ENCODE assay signal across 8 cellular contexts in the genomic region with DNA sequence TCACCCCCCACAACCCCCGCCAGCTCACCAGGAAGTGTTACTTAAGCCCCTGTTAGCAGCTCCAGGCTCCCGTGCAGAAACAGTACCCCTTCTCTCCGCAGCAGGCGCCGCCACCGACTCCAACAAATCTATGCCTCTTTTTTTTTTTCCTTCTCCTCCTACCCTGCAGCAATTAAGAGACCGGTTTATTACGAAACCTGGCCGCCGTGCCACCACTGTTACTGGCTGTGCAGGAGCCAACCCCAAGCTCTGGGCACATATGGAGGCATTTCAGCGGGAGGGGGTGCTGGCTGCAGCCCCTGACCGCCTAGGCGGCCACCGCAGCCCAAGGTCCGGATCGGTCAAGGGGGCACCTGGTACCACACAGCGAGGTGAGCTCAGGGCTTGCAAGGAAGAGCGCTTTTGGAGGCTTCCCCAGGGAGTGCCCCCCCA. TPM values are rescaled to one million over a fixed set of nuclear protein-coding genes. Genes with fewer than 3 reads are reported as not detected.
DNase-seq lines count a peak whose midpoint lies in the region; ATAC-seq and TF ChIP-seq lines count a peak whose summit lies in the region.

No MANE protein-coding gene starts in this region.

- H3K36me3 ChIP-seq in Caco-2 (ENCODE audit: control insufficient read depth, insufficient read depth, low read length): no peaks in the 10 kb centered on the region; the same call in 1 of the 2 replicates
- H3K36me3 ChIP-seq in stomach: peaks cover 0 to 15% (median 9%) of the 10 kb centered on the region in 4 donors

- CTCF ChIA-PET in Caco-2 (lab: Charles Lee) (no interaction called here), WTC11 (lab: Charles Lee) (interaction anchor here (0.7 to 6.0 kb wide), 21 partner anchors 9 to 216 kb away, joined by 3 to 114 read pairs (median 6); partner anchors contain the start of gene LMNB2)

- H3K27ac Mint-ChIP-seq in Caco-2 (ENCODE audit: unreplicated experiment) (peak overlapping the region; percentile 91), WTC11 (peak overlapping the region; percentile 51), memory B cell (peak overlapping the region; percentile 93)

- no peaks in the 10 kb centered on the region for H3K27me3 ChIP-seq in Caco-2 (replicated peaks; ENCODE audit: control insufficient read depth, insufficient read depth, low read length)
- H3K27me3 ChIP-seq in stomach: no peaks in the 10 kb centered on the region

- H3K4me1 Mint-ChIP-seq in Caco-2 (ENCODE audit: low read depth, unreplicated experiment) (no peaks in the 10 kb centered on the region), WTC11 (peaks cover 24% of the 10 kb centered on the region), memory B cell (peaks cover 32% of the 10 kb centered on the region)

- POLR2A ChIA-PET in Caco-2 (lab: Charles Lee): interaction anchor here (0.7 to 3.7 kb wide), 3 partner anchors 17 to 117 kb away, joined by 4 to 139 read pairs (median 9); no protein-coding TSS in a partner anchor
- POLR2A ChIA-PET in WTC11 (lab: Charles Lee): interaction anchor here (0.6 to 5.0 kb wide), 10 partner anchors 10 to 892 kb away, joined by 3 to 83 read pairs (median 17); no protein-coding TSS in a partner anchor

- no TSS peak for BruUV-seq in Caco-2 (replicated peaks; lab: Mats Ljungman, UMichigan)

- H3K27ac ChIP-seq in stomach: peak overlapping the region; percentile 89 to 95 (median 92)

- H3K4me3 ChIP-seq in Caco-2 (ENCODE audit: low read depth, low read length) (no peak overlapping the region), LNCaP clone FGC (ENCODE audit: low read depth, low read length) (peak overlapping the region; percentile 90), stomach (peak overlapping the region; percentile 75 to 99 (median 92))

- 1 to 7% (median 1%) methylated on average over 18 of the region's 18 CpGs for WGBS in stomach, 5 donors

- TF ChIP-seq CTCF in Caco-2 (IDR thresholded peaks at IDR 0.05; ENCODE audit: insufficient read depth in 1 of 2, low read depth in 1 of 2, low read length in 1 of 2, severe bottlenecking in 1 of 2, unreplicated experiment in 1 of 2): no peak
- peak; percentile 9; the same call in 1 of the 2 replicates for TF ChIP-seq CTCF in LNCaP clone FGC (IDR thresholded peaks at IDR 0.05; ENCODE audit: control insufficient read depth, extremely low read depth, insufficient read depth)
- no peak for TF ChIP-seq CTCF in WTC11 (IDR thresholded peaks at IDR 0.05)
- TF ChIP-seq CTCF in stomach (IDR thresholded peaks at IDR 0.05): peak in 5 of 7 experiments; percentile 25 to 53 (median 40)

- no peak for TF ChIP-seq EP300 in stomach (IDR thresholded peaks at IDR 0.05)

- intact Hi-C loops in Caco-2 (cut with micrococcal nuclease; ENCODE audit: unreplicated experiment) (loop anchor here (5.0 kb wide), 2 partner anchors 49 to 119 kb away; no protein-coding TSS in a partner anchor), stomach (cut with DNase I; ENCODE audit: low total_unique reads) (loop anchor here (10.0 kb wide), 2 partner anchors 66 to 106 kb away; no protein-coding TSS in a partner anchor)

- DNase-seq in Caco-2 (no peak), LNCaP clone FGC (ENCODE audit: low read depth) (peak; percentile 74), WTC11 (ENCODE audit: low spot score) (no peak), memory B cell (ENCODE audit: low spot score in 2 of 2) (peak in 1 of 2 donors; percentile 57), stomach (peak; percentile 82)
- peak; percentile 50 for DNase-seq in effector CD4-positive, alpha-beta T cell

- H3K36me3 Mint-ChIP-seq in Caco-2 (ENCODE audit: insufficient read depth, unreplicated experiment) (peaks cover 49% of the 10 kb centered on the region), WTC11 (no peaks in the 10 kb centered on the region), memory B cell (peaks cover 2% of the 10 kb centered on the region)

- peak overlapping the region; percentile 88 for H3K4me3 Mint-ChIP-seq in Caco-2 (ENCODE audit: unreplicated experiment)
- peak overlapping the region; percentile 93 for H3K4me3 Mint-ChIP-seq in WTC11
- peak overlapping the region; percentile 96 for H3K4me3 Mint-ChIP-seq in memory B cell

- peak in 1 of 4 donors; percentile 45 for TF ChIP-seq POLR2A in stomach (IDR thresholded peaks at IDR 0.05)

- ATAC-seq in WTC11 (peak; percentile 2; the same call in 1 of the 2 replicates), memory B cell (ENCODE audit: low read depth) (no peak), GM18517 (IDR thresholded peaks at IDR 0.05; ENCODE audit: unreplicated experiment) (no peak), HG02798 (IDR thresholded peaks at IDR 0.05; ENCODE audit: poor library complexity, unreplicated experiment) (no peak)

- H3K9me3 ChIP-seq in Caco-2 (no peaks in the 10 kb centered on the region), stomach (peaks cover 3 to 16% (median 9%) of the 10 kb centered on the region in 4 donors)

- H3K9me3 Mint-ChIP-seq in Caco-2 (ENCODE audit: unreplicated experiment) (peaks cover 1% of the 10 kb centered on the region), WTC11 (peaks cover 9% of the 10 kb centered on the region), memory B cell (peaks cover 6% of the 10 kb centered on the region)

- H3K27me3 Mint-ChIP-seq in Caco-2 (ENCODE audit: insufficient read depth, unreplicated experiment) (no peaks in the 10 kb centered on the region), WTC11 (ENCODE audit: low read depth) (peaks cover 54% of the 10 kb centered on the region), memory B cell (no peaks in the 10 kb centered on the region)

- no peaks in the 10 kb centered on the region for H3K4me1 ChIP-seq in Caco-2
- peaks cover 15 to 44% (median 43%) of the 10 kb centered on the region in 4 donors for H3K4me1 ChIP-seq in stomach

TF ChIP-seq in WTC11, 78 proteins besides CTCF, POLR2A, EP300 and RAD21 (continues in another document):
- TF ChIP-seq OVOL2 (CRISPR knock-in tag; IDR thresholded peaks at IDR 0.05; ENCODE audit: borderline replicate concordance) (no peak), USF1 (CRISPR knock-in tag; IDR thresholded peaks at IDR 0.05) (no peak), RORB (CRISPR knock-in tag; IDR thresholded peaks at IDR 0.05) (no peak), NR1H2 (CRISPR knock-in tag; IDR thresholded peaks at IDR 0.05) (no peak), FOXJ3 (CRISPR knock-in tag; IDR thresholded peaks at IDR 0.05; ENCODE audit: borderline replicate concordance) (no peak), E2F5 (CRISPR knock-in tag; IDR thresholded peaks at IDR 0.05) (no peak), MXD4 (CRISPR knock-in tag; IDR thresholded peaks at IDR 0.05; ENCODE audit: borderline replicate concordance) (no peak), RELA (CRISPR knock-in tag; IDR thresholded peaks at IDR 0.05; ENCODE audit: borderline replicate concordance) (no peak), ZNF416 (CRISPR knock-in tag; IDR thresholded peaks at IDR 0.05) (no peak)
- TF ChIP-seq, protein P1, sequence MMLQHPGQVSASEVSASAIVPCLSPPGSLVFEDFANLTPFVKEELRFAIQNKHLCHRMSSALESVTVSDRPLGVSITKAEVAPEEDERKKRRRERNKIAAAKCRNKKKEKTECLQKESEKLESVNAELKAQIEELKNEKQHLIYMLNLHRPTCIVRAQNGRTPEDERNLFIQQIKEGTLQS (CRISPR knock-in tag; conservative IDR thresholded peaks at IDR 0.05): no peak
- TF ChIP-seq, protein P2, sequence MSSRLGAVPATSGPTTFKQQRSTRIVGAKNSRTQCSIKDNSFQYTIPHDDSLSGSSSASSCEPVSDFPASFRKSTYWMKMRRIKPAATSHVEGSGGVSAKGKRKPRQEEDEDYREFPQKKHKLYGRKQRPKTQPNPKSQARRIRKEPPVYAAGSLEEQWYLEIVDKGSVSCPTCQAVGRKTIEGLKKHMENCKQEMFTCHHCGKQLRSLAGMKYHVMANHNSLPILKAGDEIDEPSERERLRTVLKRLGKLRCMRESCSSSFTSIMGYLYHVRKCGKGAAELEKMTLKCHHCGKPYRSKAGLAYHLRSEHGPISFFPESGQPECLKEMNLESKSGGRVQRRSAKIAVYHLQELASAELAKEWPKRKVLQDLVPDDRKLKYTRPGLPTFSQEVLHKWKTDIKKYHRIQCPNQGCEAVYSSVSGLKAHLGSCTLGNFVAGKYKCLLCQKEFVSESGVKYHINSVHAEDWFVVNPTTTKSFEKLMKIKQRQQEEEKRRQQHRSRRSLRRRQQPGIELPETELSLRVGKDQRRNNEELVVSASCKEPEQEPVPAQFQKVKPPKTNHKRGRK (CRISPR knock-in tag; IDR thresholded peaks at IDR 0.05; ENCODE audit: borderline replicate concordance): no peak

RNA-seq across cellular contexts. Expression of gene GADD45B, which starts 2.4 kb away (rescaled TPM):
- total RNA-seq in Caco-2 (2022) (20.2 and 23.8 TPM in 2 replicates), WTC11 (2021) (17.9 to 27.5 TPM (median 23.2 TPM) in 3 replicates), stomach (100 to 1,000 TPM in 1 of 5 donors, 10 to 100 TPM in 4; 61.6 to 588 (median 91.0) TPM)
- polyA plus RNA-seq in stomach: 10 to 100 TPM; 52.9 to 92.1 (median 53.8) TPM

RNA-seq across cellular contexts. Expression of gene LMNB2, which starts 21.6 kb away (rescaled TPM):
- total RNA-seq in Caco-2 (2022) (128 and 130 TPM in 2 replicates), WTC11 (2021) (204 to 216 TPM (median 212 TPM) in 3 replicates), stomach (10 to 100 TPM; 19.8 to 76.8 (median 29.0) TPM)
- 10 to 100 TPM; 12.2 to 19.7 (median 13.6) TPM for polyA plus RNA-seq in stomach

RNA-seq across cellular contexts. Expression of gene TIMM13, which starts 51.0 kb away (rescaled TPM):
- total RNA-seq in Caco-2 (2022): 200 and 217 TPM in 2 replicates
- total RNA-seq in WTC11 (2021): 296 to 342 TPM (median 309 TPM) in 3 replicates
- 10 to 100 TPM in 4 of 5 donors, not detected in 1; 19.2 to 54.5 (median 27.6) TPM for total RNA-seq in stomach
- 100 to 1,000 TPM in 1 of 3 donors, 10 to 100 TPM in 2; 62.6 to 133 (median 97.8) TPM for polyA plus RNA-seq in stomach

Comparison
In these comparisons a context has a peak if more than half of its experiments do, and no peak if none do; other contexts are left out.
1. DNase-seq: peak in LNCaP clone FGC (single experiment), effector CD4-positive, alpha-beta T cell (single experiment) and stomach (single experiment); none in Caco-2 (0 of 2) and WTC11 (single experiment).
2. CTCF ChIP-seq: peak in LNCaP clone FGC (single experiment) and stomach (5 of 7); none in Caco-2 (0 of 2) and WTC11 (single experiment).
3. Peak in every context shown above with its lines, with median percentiles within 50 percentile points of each other: H3K27ac Mint-ChIP-seq and H3K4me3 Mint-ChIP-seq.